8 cellular contexts compared by ENCODE assay signal in genomic region chr17:82751171-82751570, GRCh38. TPM values are rescaled to one million over a fixed set of nuclear protein-coding genes. Genes with fewer than 3 reads are reported as not detected.
A peak's percentile ranks its signal among the peaks of the same experiment; 100 is the strongest.
DNase-seq lines count a peak whose midpoint lies in the region; ATAC-seq, FAIRE-seq and TF ChIP-seq lines count a peak whose summit lies in the region.

No MANE protein-coding gene starts in this region.

- TF ChIP-seq CTCF in natural killer cell (IDR thresholded peaks at IDR 0.05), result no peak
- no peak; the same call in 1 of the 2 replicates for TF ChIP-seq CTCF in SK-N-SH (IDR thresholded peaks at IDR 0.05)
- TF ChIP-seq CTCF in keratinocyte (optimal IDR thresholded peaks at IDR 0.05 in 1 of 3, IDR thresholded peaks at IDR 0.05 in 1 of 3, conservative IDR thresholded peaks at IDR 0.05 in 1 of 3; ENCODE audit: extremely low read depth in 1 of 3, insufficient read depth in 2 of 3, low read length in 3 of 3), result no peak

- H3K9me2 ChIP-seq in SK-N-SH, result no peaks in the 10 kb centered on the region

- POLR2A ChIA-PET in SK-N-SH (lab: Yijun Ruan, JAX), result no interaction called here

- H3K9me3 ChIP-seq in SK-N-SH (no peaks in the 10 kb centered on the region), keratinocyte (ENCODE audit: control insufficient read depth, low read depth, low read length) (no peaks in the 10 kb centered on the region), thymus (ENCODE audit: control insufficient read depth) (peaks cover 3% of the 10 kb centered on the region)

- dilution Hi-C loops in keratinocyte (cut with MboI; ENCODE audit: extremely low pct_ligation_motif_present, low sequenced_read_pairs), result no loop called here

- no peak for TF ChIP-seq RAD21 in SK-N-SH (IDR thresholded peaks at IDR 0.05; ENCODE audit: low read length)

- no peaks in the 10 kb centered on the region for H3K27me3 ChIP-seq in SK-N-SH (ENCODE audit: insufficient read depth)
- H3K27me3 ChIP-seq in keratinocyte (ENCODE audit: control insufficient read depth, extremely low read depth, insufficient read depth, low read length), result no peaks in the 10 kb centered on the region
- no peaks in the 10 kb centered on the region for H3K27me3 ChIP-seq in thymus (ENCODE audit: control insufficient read depth, insufficient read depth)

- H3K79me2 ChIP-seq in SK-N-SH (ENCODE audit: insufficient read depth) (peaks cover 39% of the 10 kb centered on the region), keratinocyte (ENCODE audit: control insufficient read depth, insufficient read depth, low read length) (peaks cover 22% of the 10 kb centered on the region)

- peaks cover 0 to 18% of the 10 kb centered on the region in 2 experiments for H3K36me3 ChIP-seq in SK-N-SH (replicated peaks in 1 of 2; ENCODE audit: control insufficient read depth in 1 of 2, insufficient read depth in 2 of 2, low read length in 1 of 2)
- peaks cover 0 to 5% of the 10 kb centered on the region in 2 experiments for H3K36me3 ChIP-seq in keratinocyte (ENCODE audit: control insufficient read depth in 2 of 2, extremely low read depth in 1 of 2, insufficient read depth in 2 of 2, low read length in 2 of 2)
- H3K36me3 ChIP-seq in thymus (ENCODE audit: control insufficient read depth, insufficient read depth), result peaks cover 3% of the 10 kb centered on the region

- H3K27ac ChIP-seq in SK-N-SH (ENCODE audit: low read depth in 2 of 2, low read length in 1 of 2) (peak overlapping the region in 1 of 2 experiments; percentile 41; a peak in 1 of 4 replicates), keratinocyte (ENCODE audit: control insufficient read depth, insufficient read depth, low read length) (no peak overlapping the region), thymus (ENCODE audit: low read depth) (peak overlapping the region; percentile 8)

- no peak for TF ChIP-seq EP300 in SK-N-SH (IDR thresholded peaks at IDR 0.05; ENCODE audit: borderline replicate concordance in 1 of 2, low read depth in 1 of 2, low read length in 1 of 2)

- DNase-seq in natural killer cell (no peak), SK-N-SH (no peak), keratinocyte (ENCODE audit: low read depth, low spot score) (no peak), SHP77 treated with DMSO at 0.1 percent for 48 hours (lab: John Stamatoyannopoulos, UW) (no peak)
- DNase-seq in natural killer cell treated with Interleukin-12 subunit alpha and Interleukin-12 subunit beta and Interleukin-15 and Interleukin-18, amount 100 ng/mL, for 72 hours (ENCODE audit: low spot score), result no peak
- DNase-seq in stimulated activated CD4-positive, alpha-beta T cell treated with anti-CD3 and anti-CD28 coated beads, Interleukin-4, amount 100 ng/mL, for 24 hours, result no peak

- H3K4me3 ChIP-seq in SK-N-SH (ENCODE audit: low read depth in 2 of 2, low read length in 1 of 2) (peak overlapping the region; percentile 58 to 61), keratinocyte (ENCODE audit: control insufficient read depth in 2 of 3, extremely low read depth in 1 of 3, insufficient read depth in 2 of 3, low read depth in 1 of 3, low read length in 3 of 3) (peak overlapping the region; percentile 39 to 57 (median 56)), thymus (ENCODE audit: low read length) (peak overlapping the region; percentile 91)

- peaks cover 3% of the 10 kb centered on the region for H3K9me1 ChIP-seq in keratinocyte (ENCODE audit: control insufficient read depth, extremely low read depth, insufficient read depth, low read length)

- peaks cover 0 to 23% of the 10 kb centered on the region in 2 donors for H3K4me1 Mint-ChIP-seq in natural killer cell
- H3K4me1 Mint-ChIP-seq in natural killer cell treated with Interleukin-12 subunit alpha and Interleukin-12 subunit beta and Interleukin-15 and Interleukin-18, amount 100 ng/mL, for 72 hours (ENCODE audit: low read depth in 2 of 2), result peaks cover 17 to 27% of the 10 kb centered on the region in 2 donors

- no peaks in the 10 kb centered on the region for H3K9me3 Mint-ChIP-seq in natural killer cell
- H3K9me3 Mint-ChIP-seq in natural killer cell treated with Interleukin-12 subunit alpha and Interleukin-12 subunit beta and Interleukin-15 and Interleukin-18, amount 100 ng/mL, for 72 hours, result no peaks in the 10 kb centered on the region

- H3K27me3 Mint-ChIP-seq in natural killer cell (ENCODE audit: low read depth in 2 of 2), result no peaks in the 10 kb centered on the region
- H3K27me3 Mint-ChIP-seq in natural killer cell treated with Interleukin-12 subunit alpha and Interleukin-12 subunit beta and Interleukin-15 and Interleukin-18, amount 100 ng/mL, for 72 hours, result no peaks in the 10 kb centered on the region

- CTCF ChIA-PET in SK-N-SH (lab: Yijun Ruan, JAX), result no interaction called here

- peak overlapping the region; percentile 69; the same call in 1 of the 2 replicates for H3K9ac ChIP-seq in SK-N-SH
- H3K9ac ChIP-seq in keratinocyte (ENCODE audit: control insufficient read depth, extremely low read depth, insufficient read depth, low read length), result peak overlapping the region; percentile 64

- intact Hi-C loops in natural killer cell (cut with micrococcal nuclease), result no loop called here

- H3K27ac Mint-ChIP-seq in natural killer cell, result no peak overlapping the region
- no peak overlapping the region for H3K27ac Mint-ChIP-seq in natural killer cell treated with Interleukin-12 subunit alpha and Interleukin-12 subunit beta and Interleukin-15 and Interleukin-18, amount 100 ng/mL, for 72 hours

- peak overlapping the region; percentile 90 for H2AFZ ChIP-seq in SK-N-SH (ENCODE audit: low read depth)
- peak overlapping the region; percentile 61 for H2AFZ ChIP-seq in keratinocyte (ENCODE audit: control insufficient read depth, low read length)

- peak overlapping the region; percentile 86; the same call in 1 of the 2 replicates for H3K4me2 ChIP-seq in SK-N-SH
- H3K4me2 ChIP-seq in keratinocyte (ENCODE audit: control insufficient read depth, extremely low read depth, insufficient read depth, low read depth, low read length), result peak overlapping the region; percentile 51

- H3F3A ChIP-seq in SK-N-SH (replicated peaks; ENCODE audit: insufficient read depth), result peaks cover 9% of the 10 kb centered on the region

- 3% methylated on average over 33 of the region's 56 CpGs for WGBS in SK-N-SH (ENCODE audit: low lambda C conversion rate)
- WGBS in thymus, result 2% methylated on average over 56 of the region's 56 CpGs

- H3K4me1 ChIP-seq in SK-N-SH (ENCODE audit: control insufficient read depth in 1 of 2, insufficient read depth in 2 of 2, low read depth in 1 of 2, low read length in 1 of 2), result peaks cover 6 to 14% of the 10 kb centered on the region in 2 experiments; a peak in 1 of 4 replicates
- peaks cover 26% of the 10 kb centered on the region for H3K4me1 ChIP-seq in keratinocyte (ENCODE audit: control insufficient read depth, extremely low read depth, insufficient read depth, low read length)
- H3K4me1 ChIP-seq in thymus (ENCODE audit: control insufficient read depth, insufficient read depth, low read length), result peaks cover 4% of the 10 kb centered on the region

- no peak for FAIRE-seq in keratinocyte (lab: Jason Lieb, UNC)

- ATAC-seq in natural killer cell (no peak), GM21528 (IDR thresholded peaks at IDR 0.05; ENCODE audit: low FRiP score, unreplicated experiment) (no peak)
- no peak for ATAC-seq in natural killer cell treated with Interleukin-12 subunit alpha and Interleukin-12 subunit beta and Interleukin-15 and Interleukin-18, amount 100 ng/mL, for 72 hours

- H3K36me3 Mint-ChIP-seq in natural killer cell, result no peaks in the 10 kb centered on the region
- H3K36me3 Mint-ChIP-seq in natural killer cell treated with Interleukin-12 subunit alpha and Interleukin-12 subunit beta and Interleukin-15 and Interleukin-18, amount 100 ng/mL, for 72 hours, result no peaks in the 10 kb centered on the region

- H3K4me3 Mint-ChIP-seq in natural killer cell, result peak overlapping the region; percentile 49
- H3K4me3 Mint-ChIP-seq in natural killer cell treated with Interleukin-12 subunit alpha and Interleukin-12 subunit beta and Interleukin-15 and Interleukin-18, amount 100 ng/mL, for 72 hours, result no peak overlapping the region

- H4K20me1 ChIP-seq in SK-N-SH (ENCODE audit: insufficient read depth), result peaks cover 23% of the 10 kb centered on the region
- no peaks in the 10 kb centered on the region for H4K20me1 ChIP-seq in keratinocyte (ENCODE audit: control insufficient read depth, extremely low read depth, insufficient read depth, low read length)

RNA-seq across cellular contexts. Expression of gene TBCD, which starts 0.7 kb away (rescaled TPM):
- total RNA-seq in natural killer cell, result 100 to 1,000 TPM in 2 of 3 donors, 10 to 100 TPM in 1; 92.0 to 149 (median 132) TPM
- total RNA-seq in natural killer cell treated with Interleukin-12 subunit alpha and Interleukin-12 subunit beta and Interleukin-15 and Interleukin-18, amount 100 ng/mL, for 72 hours, result 100 to 1,000 TPM in 1 of 2 donors, 10 to 100 TPM in 1; 66.5 to 166 TPM
- polyA plus RNA-seq in SK-N-SH (2012; rRNA removed) (78.7 and 107 TPM in 2 replicates), keratinocyte (30.1 to 51.5 TPM (median 36.2 TPM) in 3 replicates), thymus (292 TPM)
- polyA plus RNA-seq in SK-N-SH (2012; cell fraction: cytosol; rRNA removed), result 40.1 and 54.1 TPM in 2 replicates
- polyA plus RNA-seq in SK-N-SH (2012; cell fraction: nucleus; rRNA removed), result 188 and 264 TPM in 2 replicates
- polyA plus RNA-seq in keratinocyte (2011; ENCODE audit: low read depth), result 46.9 TPM
- 27.0 and 48.2 TPM in 2 replicates for polyA plus RNA-seq in keratinocyte (2011; cell fraction: cytosol; rRNA removed)
- polyA plus RNA-seq in keratinocyte (2011; cell fraction: nucleus; rRNA removed), result 77.9 and 106 TPM in 2 replicates
- 49.2 and 75.3 TPM in 2 replicates for polyA plus RNA-seq in keratinocyte (2012; ENCODE audit: low replicate concordance)
- polyA minus RNA-seq in keratinocyte, result 63.0 to 138 TPM (median 81.3 TPM) in 3 replicates
- 59.3 TPM for polyA minus RNA-seq in keratinocyte (2011; cell fraction: cytosol; rRNA and poly(A)+ RNA removed)
- 47.8 and 67.7 TPM in 2 replicates for polyA minus RNA-seq in keratinocyte (2011; cell fraction: nucleus; rRNA and poly(A)+ RNA removed)

RNA-seq across cellular contexts. Expression of gene FN3K, which starts 15.8 kb away (rescaled TPM):
- 1 to 10 TPM; 4.9 to 6.1 (median 5.5) TPM for total RNA-seq in natural killer cell
- total RNA-seq in natural killer cell treated with Interleukin-12 subunit alpha and Interleukin-12 subunit beta and Interleukin-15 and Interleukin-18, amount 100 ng/mL, for 72 hours, result 1 to 10 TPM; 1.6 TPM
- polyA plus RNA-seq in SK-N-SH (2012; rRNA removed) (4.3 and 9.9 TPM in 2 replicates), keratinocyte (0.10 to 0.35 TPM (median 0.32 TPM) in 3 replicates), thymus (1.5 TPM)
- 6.7 and 9.8 TPM in 2 replicates for polyA plus RNA-seq in SK-N-SH (2012; cell fraction: cytosol; rRNA removed)
- polyA plus RNA-seq in SK-N-SH (2012; cell fraction: nucleus; rRNA removed), result 23.0 and 32.8 TPM in 2 replicates
- 1.6 TPM for polyA plus RNA-seq in keratinocyte (2011; ENCODE audit: low read depth)
- 0.13 and 0.34 TPM in 2 replicates for polyA plus RNA-seq in keratinocyte (2011; cell fraction: cytosol; rRNA removed)
- polyA plus RNA-seq in keratinocyte (2011; cell fraction: nucleus; rRNA removed), result 1.7 and 2.1 TPM in 2 replicates
- polyA plus RNA-seq in keratinocyte (2012; ENCODE audit: low replicate concordance), result 1.4 and 2.4 TPM in 2 replicates
- 0.46 to 1.3 TPM in 2 of 3 replicates, not detected in the other for polyA minus RNA-seq in keratinocyte
- polyA minus RNA-seq in keratinocyte (2011; cell fraction: cytosol; rRNA and poly(A)+ RNA removed), result 4.2 TPM
- polyA minus RNA-seq in keratinocyte (2011; cell fraction: nucleus; rRNA and poly(A)+ RNA removed), result 0.42 and 1.4 TPM in 2 replicates

RNA-seq across cellular contexts. Expression of gene FN3KRP, which starts 34.7 kb away (rescaled TPM):
- total RNA-seq in natural killer cell, result 10 to 100 TPM; 29.4 to 42.3 (median 32.0) TPM
- total RNA-seq in natural killer cell treated with Interleukin-12 subunit alpha and Interleukin-12 subunit beta and Interleukin-15 and Interleukin-18, amount 100 ng/mL, for 72 hours, result 10 to 100 TPM; 29.4 to 48.4 TPM
- polyA plus RNA-seq in SK-N-SH (2012; rRNA removed), result 54.3 and 68.2 TPM in 2 replicates
- 54.0 and 58.2 TPM in 2 replicates for polyA plus RNA-seq in SK-N-SH (2012; cell fraction: cytosol; rRNA removed)
- 55.7 and 57.5 TPM in 2 replicates for polyA plus RNA-seq in SK-N-SH (2012; cell fraction: nucleus; rRNA removed)
- polyA plus RNA-seq in keratinocyte, result 24.7 to 26.2 TPM (median 25.7 TPM) in 3 replicates
- polyA plus RNA-seq in keratinocyte (2011; ENCODE audit: low read depth), result 15.1 TPM
- 22.7 and 26.4 TPM in 2 replicates for polyA plus RNA-seq in keratinocyte (2011; cell fraction: cytosol; rRNA removed)
- 29.3 and 37.4 TPM in 2 replicates for polyA plus RNA-seq in keratinocyte (2011; cell fraction: nucleus; rRNA removed)
- 23.4 and 34.5 TPM in 2 replicates for polyA plus RNA-seq in keratinocyte (2012; ENCODE audit: low replicate concordance)
- 13.1 to 16.4 TPM (median 15.0 TPM) in 3 replicates for polyA minus RNA-seq in keratinocyte
- 18.8 TPM for polyA minus RNA-seq in keratinocyte (2011; cell fraction: cytosol; rRNA and poly(A)+ RNA removed)
- 8.8 and 9.2 TPM in 2 replicates for polyA minus RNA-seq in keratinocyte (2011; cell fraction: nucleus; rRNA and poly(A)+ RNA removed)
- polyA plus RNA-seq in thymus, result 37.6 TPM

RNA-seq across cellular contexts. Expression of gene RAB40B, which starts 52.7 kb away (rescaled TPM):
- 1 to 10 TPM; 3.7 to 7.3 (median 4.0) TPM for total RNA-seq in natural killer cell
- total RNA-seq in natural killer cell treated with Interleukin-12 subunit alpha and Interleukin-12 subunit beta and Interleukin-15 and Interleukin-18, amount 100 ng/mL, for 72 hours, result 1 to 10 TPM; 1.1 to 1.2 TPM
- 13.4 and 20.7 TPM in 2 replicates for polyA plus RNA-seq in SK-N-SH (2012; rRNA removed)
- polyA plus RNA-seq in SK-N-SH (2012; cell fraction: cytosol; rRNA removed), result 10.5 and 15.2 TPM in 2 replicates
- polyA plus RNA-seq in SK-N-SH (2012; cell fraction: nucleus; rRNA removed), result 22.5 and 23.0 TPM in 2 replicates
- 10.6 to 15.1 TPM (median 11.4 TPM) in 3 replicates for polyA plus RNA-seq in keratinocyte
- 5.5 TPM for polyA plus RNA-seq in keratinocyte (2011; ENCODE audit: low read depth)
- 8.4 and 13.4 TPM in 2 replicates for polyA plus RNA-seq in keratinocyte (2011; cell fraction: cytosol; rRNA removed)
- polyA plus RNA-seq in keratinocyte (2011; cell fraction: nucleus; rRNA removed), result 13.5 and 15.4 TPM in 2 replicates
- 11.0 and 15.2 TPM in 2 replicates for polyA plus RNA-seq in keratinocyte (2012; ENCODE audit: low replicate concordance)
- 4.0 to 18.9 TPM (median 12.2 TPM) in 3 replicates for polyA minus RNA-seq in keratinocyte
- 12.9 TPM for polyA minus RNA-seq in keratinocyte (2011; cell fraction: cytosol; rRNA and poly(A)+ RNA removed)
- polyA minus RNA-seq in keratinocyte (2011; cell fraction: nucleus; rRNA and poly(A)+ RNA removed), result 5.4 and 5.6 TPM in 2 replicates
- polyA plus RNA-seq in thymus, result 8.4 TPM
